ENCODE assay signal across 8 cellular contexts in the genomic region with DNA sequence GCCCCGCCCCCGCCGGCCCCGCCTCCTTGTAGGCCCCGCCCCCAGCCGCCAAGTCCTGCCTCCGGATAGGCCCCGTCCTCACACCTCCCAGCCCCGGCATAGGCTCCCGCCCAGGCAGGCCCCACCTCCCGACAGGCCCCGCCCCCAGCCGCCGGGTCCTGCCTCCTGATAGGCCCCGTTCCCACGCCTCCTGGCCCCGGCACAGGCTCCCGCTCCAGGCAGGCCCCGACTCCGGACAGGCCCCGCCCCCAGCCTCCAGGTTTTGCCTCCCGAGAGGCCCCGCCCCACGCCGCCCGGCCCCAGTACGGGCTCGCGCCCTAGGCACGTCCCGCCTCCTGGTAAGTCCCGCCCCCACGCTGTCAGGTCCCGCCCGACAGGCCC.
A peak's percentile ranks its signal among the peaks of the same experiment; 100 is the strongest.
DNase-seq lines count a peak whose midpoint lies in the region; ATAC-seq and TF ChIP-seq lines count a peak whose summit lies in the region.

No MANE protein-coding gene starts in this region.

- in situ Hi-C loops in T47D (cut with HindIII; ENCODE audit: low pct_unique_long_range_greater_than_20kb, low sequenced_read_pairs), result no loop called here

- TF ChIP-seq CTCF in VCaP (conservative IDR thresholded peaks at IDR 0.05), result no peak

- H3K9me3 ChIP-seq in iPS-20b (ENCODE audit: insufficient read depth, low read depth, low read length), result no peaks in the 10 kb centered on the region

- peak; percentile 99 for DNase-seq in 8988T
- peak; percentile 93 for DNase-seq in NCI-H2107 treated with DMSO at 0.1 percent for 48 hours (lab: John Stamatoyannopoulos, UW; ENCODE audit: unreplicated experiment)
- DNase-seq in T47D (ENCODE audit: low read depth in 1 of 2, low spot score in 1 of 2), result peak; percentile 100

- no peaks in the 10 kb centered on the region for H3K4me1 ChIP-seq in iPS-20b (ENCODE audit: insufficient read depth, low read length)

- no peaks in the 10 kb centered on the region for H3K36me3 ChIP-seq in iPS-20b (ENCODE audit: insufficient read depth, low read depth, low read length)

- H3K9ac ChIP-seq in iPS-20b (ENCODE audit: low read depth, low read length), result no peak overlapping the region

- H3K27me3 ChIP-seq in iPS-20b (ENCODE audit: insufficient read depth, low read length), result no peaks in the 10 kb centered on the region; the same call in 1 of the 2 replicates

- H3K27ac ChIP-seq in VCaP (peak overlapping the region; percentile 65), iPS-20b (ENCODE audit: low read length) (no peak overlapping the region), skin epidermis (peak overlapping the region in 19 of 21 experiments; percentile 46 to 89 (median 81))

- peak; percentile 88 for ATAC-seq in GM18861 (IDR thresholded peaks at IDR 0.05; ENCODE audit: unreplicated experiment)
- ATAC-seq in HG03095 (IDR thresholded peaks at IDR 0.05; ENCODE audit: unreplicated experiment), result peak; percentile 96

- peak overlapping the region; percentile 82; the same call in 1 of the 2 replicates for H3K4me3 ChIP-seq in iPS-20b (ENCODE audit: low read length)
- peak overlapping the region; percentile 64 to 87 (median 81) for H3K4me3 ChIP-seq in skin epidermis
